21 cellular contexts compared by ENCODE assay signal in the genomic region with DNA sequence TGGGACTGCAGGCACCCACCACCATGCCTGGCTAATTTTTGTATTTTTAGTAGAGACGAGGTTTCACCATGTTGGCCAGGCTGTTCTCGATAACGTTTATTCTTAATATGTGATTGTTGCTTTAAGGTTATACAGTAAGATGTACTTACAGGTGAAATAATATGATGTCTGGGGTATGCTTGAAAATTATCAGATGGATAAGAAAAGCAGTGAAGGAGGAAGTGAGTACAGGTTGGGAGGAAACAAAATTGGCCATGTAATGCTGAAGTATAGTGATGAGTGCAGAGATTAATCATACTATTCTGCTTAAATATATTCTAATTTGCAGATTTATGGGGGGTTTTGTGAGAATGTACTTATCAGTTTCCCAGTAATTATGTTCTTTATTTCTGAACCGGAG. TPM values are rescaled to one million over a fixed set of nuclear protein-coding genes. Genes with fewer than 3 reads are reported as not detected.
A peak's percentile ranks its signal among the peaks of the same experiment; 100 is the strongest.
DNase-seq lines count a peak whose midpoint lies in the region; ATAC-seq, FAIRE-seq and TF ChIP-seq lines count a peak whose summit lies in the region.
"Had no signal": no experiment of that assay in that cellular context is flagged by ENCODE, and none has a peak within 500 bp of the region (broad histone marks: within the 10 kb centered on the region; RNA-seq: fewer than 3 reads in every experiment).

No MANE protein-coding gene starts in this region.

- H3K4me3 ChIP-seq in K562: no peak overlapping the region
- H3K4me3 ChIP-seq: suprapubic skin had no signal

- no peak overlapping the region for H3K4me3 Mint-ChIP-seq in activated naive CD4-positive, alpha-beta T cell treated with anti-CD3 and anti-CD28 coated beads for 36 hours
- H3K4me3 Mint-ChIP-seq in IgD-negative memory B cell: peak overlapping the region in 2 of 4 donors; percentile 50 to 72
- H3K4me3 Mint-ChIP-seq in stimulated activated memory B cell treated with anti-CD40 and anti-IgM and Interleukin-4, amounts not matched to agents 10 μg/mL and 1 μg/mL and 100 μg/mL, for 72 hours: no peak overlapping the region
- H3K4me3 Mint-ChIP-seq: WTC11 had no signal

- H3K27ac Mint-ChIP-seq in activated naive CD4-positive, alpha-beta T cell treated with anti-CD3 and anti-CD28 coated beads for 36 hours: peak overlapping the region; percentile 37
- peak overlapping the region; percentile 36 to 90 (median 76) for H3K27ac Mint-ChIP-seq in IgD-negative memory B cell
- peak overlapping the region; percentile 48 for H3K27ac Mint-ChIP-seq in stimulated activated memory B cell treated with anti-CD40 and anti-IgM and Interleukin-4, amounts not matched to agents 10 μg/mL and 1 μg/mL and 100 μg/mL, for 72 hours
- H3K27ac Mint-ChIP-seq: WTC11 had no signal

- no peak overlapping the region for H3K27ac ChIP-seq in K562 (ENCODE audit: extremely low read depth, low read depth, low read length)
- H3K27ac ChIP-seq: dorsolateral prefrontal cortex, epithelial cell of prostate, HL-60, suprapubic skin had no signal

- ATAC-seq in K562 (no peak), Right ventricle myocardium superior (ENCODE audit: poor library complexity) (no peak)
- no peak for ATAC-seq in stimulated activated memory B cell treated with anti-CD40 and anti-IgM and Interleukin-4, amounts not matched to agents 10 μg/mL and 1 μg/mL and 100 μg/mL, for 72 hours
- ATAC-seq: left ventricle myocardium superior, WTC11 had no signal

- WGBS in K562 (ENCODE audit: insufficient coverage, low coverage, missing lambda C conversion rate): 82% methylated on average over 4 of the region's 4 CpGs

- POLR2A ChIA-PET in K562 (lab: Yijun Ruan, JAX): no interaction called here

- H3K9me3 ChIP-seq in K562 (replicated peaks; ENCODE audit: control insufficient read depth, insufficient read depth, low read depth, low read length): no peaks in the 10 kb centered on the region
- H3K9me3 ChIP-seq: suprapubic skin had no signal

- peaks cover 51% of the 10 kb centered on the region; the same call in 2 of the 3 replicates for H3K36me3 ChIP-seq in K562 (ENCODE audit: control insufficient read depth, insufficient read depth, low read length)

- CTCF ChIA-PET in activated naive CD4-positive, alpha-beta T cell treated with anti-CD3 and anti-CD28 coated beads for 36 hours (lab: Charles Lee): no interaction called here
- CTCF ChIA-PET in K562 (lab: Yijun Ruan, JAX; ENCODE audit: low intra/inter-chr PET ratio): no interaction called here

- TF ChIP-seq POLR2A in K562 (conservative IDR thresholded peaks at IDR 0.05): no peak

- H2AFZ ChIP-seq in K562 (ENCODE audit: low read depth, low read length): no peak overlapping the region

- H3K4me1 ChIP-seq in K562 (replicated peaks in 1 of 2; ENCODE audit: control insufficient read depth in 2 of 2, insufficient read depth in 2 of 2, low read length in 2 of 2): peaks cover 10 to 11% of the 10 kb centered on the region in 2 experiments; a peak in 3 of 5 replicates

- no peak overlapping the region for H3K9ac ChIP-seq in K562 (ENCODE audit: insufficient read depth in 1 of 2, low read depth in 2 of 2, low read length in 2 of 2)

- no peaks in the 10 kb centered on the region for H3K27me3 Mint-ChIP-seq in activated naive CD4-positive, alpha-beta T cell treated with anti-CD3 and anti-CD28 coated beads for 36 hours (ENCODE audit: low read depth)
- H3K27me3 Mint-ChIP-seq in IgD-negative memory B cell: no peaks in the 10 kb centered on the region
- H3K27me3 Mint-ChIP-seq in stimulated activated memory B cell treated with anti-CD40 and anti-IgM and Interleukin-4, amounts not matched to agents 10 μg/mL and 1 μg/mL and 100 μg/mL, for 72 hours: no peaks in the 10 kb centered on the region

- in situ Hi-C loops in K562 (cut with MboI): no loop called here

- no peaks in the 10 kb centered on the region for H3K9me1 ChIP-seq in K562 (ENCODE audit: control insufficient read depth, insufficient read depth, low read length)

- no peak for TF ChIP-seq RAD21 in K562 (CRISPR knock-in tag; conservative IDR thresholded peaks at IDR 0.05 in 1 of 2, IDR thresholded peaks at IDR 0.05 in 1 of 2)

- TF ChIP-seq CTCF in K562 (IDR thresholded peaks at IDR 0.05 in 2 of 3, conservative IDR thresholded peaks at IDR 0.05 in 1 of 3; ENCODE audit: insufficient read depth in 2 of 3, low read depth in 1 of 3, low read length in 3 of 3): no peak

- FAIRE-seq in K562 (lab: Jason Lieb, UNC): peak; percentile 23
- FAIRE-seq: H1 had no signal

- no peak overlapping the region for H3K4me2 ChIP-seq in K562 (ENCODE audit: insufficient read depth, low read length)

- no peak for DNase-seq in activated naive CD4-positive, alpha-beta T cell treated with anti-CD3 and anti-CD28 coated beads for 36 hours
- DNase-seq in activated naive CD4-positive, alpha-beta T cell (lab: John Stamatoyannopoulos, UW): no peak
- DNase-seq in K562 (ENCODE audit: extremely low read depth in 1 of 4, low spot score in 3 of 4) (no peak), Right ventricle myocardium superior (no peak), AML-193 (lab: John Stamatoyannopoulos, UW) (no peak), HUDEP-2 (lab: John Stamatoyannopoulos, UW; ENCODE audit: unreplicated experiment in 76 of 76) (no peak)
- DNase-seq: activated CD8-positive, alpha-beta memory T cell treated with anti-CD3 and anti-CD28 coated beads for 24 hours; activated effector memory CD4-positive, alpha-beta T cell treated with Interleukin-2 at 50 U/mL for 16 hours; dorsolateral prefrontal cortex; IMR-90; left ventricle myocardium superior; NCI-H345; occipital lobe; stimulated activated CD4-positive, alpha-beta T cell treated with anti-CD3 and anti-CD28 coated beads, Interleukin-12 subunit alpha, Interleukin-12 subunit beta, amount 100 ng/mL, for 4 hours had no signal

- H4K20me1 ChIP-seq in K562 (replicated peaks; ENCODE audit: control insufficient read depth, insufficient read depth, low read length): 0 out of 2 replicates have a peak, but pooled peaks cover 3% of the 10 kb centered on the region

- no peaks in the 10 kb centered on the region for H3K27me3 ChIP-seq in K562 (ENCODE audit: control insufficient read depth in 2 of 2, insufficient read depth in 2 of 2, low read length in 2 of 2)
- H3K27me3 ChIP-seq: dorsolateral prefrontal cortex, suprapubic skin had no signal

- peaks cover 32% of the 10 kb centered on the region for H3K4me1 Mint-ChIP-seq in activated naive CD4-positive, alpha-beta T cell treated with anti-CD3 and anti-CD28 coated beads for 36 hours (ENCODE audit: low read depth)
- H3K4me1 Mint-ChIP-seq in IgD-negative memory B cell: peaks cover 20 to 38% (median 36%) of the 10 kb centered on the region in 3 donors
- H3K4me1 Mint-ChIP-seq in stimulated activated memory B cell treated with anti-CD40 and anti-IgM and Interleukin-4, amounts not matched to agents 10 μg/mL and 1 μg/mL and 100 μg/mL, for 72 hours: peaks cover 36% of the 10 kb centered on the region

- peaks cover 23% of the 10 kb centered on the region for H3K79me2 ChIP-seq in K562 (ENCODE audit: control insufficient read depth, insufficient read depth, low read length)

- no TSS peak for BruUV-seq in K562 (replicated peaks; lab: Mats Ljungman, UMichigan)

- intact Hi-C loops in activated naive CD4-positive, alpha-beta T cell treated with anti-CD3 and anti-CD28 coated beads for 36 hours (cut with micrococcal nuclease): no loop called here
- intact Hi-C loops in K562 (cut with micrococcal nuclease) (no loop called here), Right ventricle myocardium superior (cut with DNase I) (no loop called here)

- peaks cover 45% of the 10 kb centered on the region for H3K36me3 Mint-ChIP-seq in activated naive CD4-positive, alpha-beta T cell treated with anti-CD3 and anti-CD28 coated beads for 36 hours (ENCODE audit: low read depth)
- H3K36me3 Mint-ChIP-seq in IgD-negative memory B cell: peaks cover 24% of the 10 kb centered on the region
- H3K36me3 Mint-ChIP-seq in stimulated activated memory B cell treated with anti-CD40 and anti-IgM and Interleukin-4, amounts not matched to agents 10 μg/mL and 1 μg/mL and 100 μg/mL, for 72 hours: peaks cover 51% of the 10 kb centered on the region

- H3K9me3 Mint-ChIP-seq in activated naive CD4-positive, alpha-beta T cell treated with anti-CD3 and anti-CD28 coated beads for 36 hours: peaks cover 2% of the 10 kb centered on the region
- peaks cover 0 to 3% (median 2%) of the 10 kb centered on the region in 3 donors for H3K9me3 Mint-ChIP-seq in IgD-negative memory B cell
- H3K9me3 Mint-ChIP-seq in stimulated activated memory B cell treated with anti-CD40 and anti-IgM and Interleukin-4, amounts not matched to agents 10 μg/mL and 1 μg/mL and 100 μg/mL, for 72 hours: no peaks in the 10 kb centered on the region
- H3K9me3 Mint-ChIP-seq: WTC11 had no signal

- no peak for TF ChIP-seq EP300 in K562 (IDR thresholded peaks at IDR 0.05; ENCODE audit: low read length)

TF ChIP-seq in K562, 482 proteins besides CTCF, POLR2A, EP300 and RAD21 (continues in another document):
- TF ChIP-seq EHMT2 (IDR thresholded peaks at IDR 0.05): no peak
- TF ChIP-seq ZNF766 (CRISPR knock-in tag; conservative IDR thresholded peaks at IDR 0.05): no peak

RNA-seq across cellular contexts. Expression of a gene that starts 3.0 kb away (rescaled TPM):
- 10 to 100 TPM; 33.5 to 39.4 TPM for total RNA-seq in activated naive CD4-positive, alpha-beta T cell treated with anti-CD3 and anti-CD28 coated beads for 36 hours
- polyA plus RNA-seq in IgD-negative memory B cell (65.6 TPM), K562 (2011; rRNA removed) (16.0 and 19.9 TPM in 2 replicates), K562 (2014; fragmentation: Illumina TruSeq; extraction: Trizol) (23.6 and 29.5 TPM in 2 replicates), K562 (2014; fragmentation: Nextera tagmentation; extraction: Ambion mirVana) (10 to 100 TPM; 11.4 to 19.5 TPM), K562 (2014; rRNA removed) (11.7 and 19.3 TPM in 2 replicates)
- total RNA-seq in K562 (2011; cell fraction: chromatin; rRNA removed; ENCODE audit: low replicate concordance): 21.1 and 144 TPM in 2 replicates
- total RNA-seq in K562 (2011; cell fraction: nucleolus; rRNA removed): 11.8 and 15.8 TPM in 2 replicates
- total RNA-seq in K562 (2011; cell fraction: nucleoplasm; rRNA removed): 42.5 and 74.7 TPM in 2 replicates
- total RNA-seq in K562 (2014; rRNA removed) (11.0 and 15.5 TPM in 2 replicates), K562 (2014; rRNA removed; fragmentation: Illumina TruSeq; extraction: Trizol) (35.7 and 46.1 TPM in 2 replicates), K562 (2015; rRNA removed; fragmentation: Illumina TruSeq; extraction: Trizol) (20.1 and 24.4 TPM in 2 replicates), K562 (2021) (23.5 and 26.4 TPM in 2 replicates), Right ventricle myocardium superior (22.7 TPM)
- 1.7 and 5.0 TPM in 2 replicates for polyA plus RNA-seq in K562 (2011; cell fraction: cytosol; rRNA removed)
- 11.7 and 14.6 TPM in 2 replicates for polyA plus RNA-seq in K562 (2011; cell fraction: nucleus; rRNA removed)
- 14.8 and 22.7 TPM in 2 replicates for polyA plus RNA-seq in K562 (2012)
- 31.6 and 46.0 TPM in 2 replicates for polyA minus RNA-seq in K562 (2011; rRNA and poly(A)+ RNA removed)
- 10.2 and 11.3 TPM in 2 replicates for polyA minus RNA-seq in K562 (2011; cell fraction: cytosol; rRNA and poly(A)+ RNA removed)
- 23.0 and 38.0 TPM in 2 replicates for polyA minus RNA-seq in K562 (2011; cell fraction: nucleus; rRNA and poly(A)+ RNA removed)
